ENCODE assay signal across 24 cellular contexts in the genomic region with DNA sequence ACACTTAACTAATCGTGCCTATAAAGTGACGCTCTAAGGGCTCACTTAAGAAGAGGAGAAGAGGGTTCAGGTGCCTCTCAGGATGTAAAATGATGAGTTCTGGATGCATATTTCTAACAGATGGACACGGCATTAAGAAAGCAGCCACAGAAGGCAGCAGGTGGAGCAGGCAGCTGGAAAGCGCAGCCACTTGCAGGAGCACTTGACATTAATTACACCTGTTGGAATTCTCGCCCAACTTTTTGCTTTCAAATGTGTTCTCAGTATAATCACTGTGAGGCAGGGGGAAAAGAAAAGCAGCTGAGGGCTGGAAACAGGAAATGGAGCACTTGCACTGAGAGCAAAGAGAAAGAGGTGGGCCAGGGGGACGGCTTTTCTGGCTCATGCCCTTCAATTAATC.
DNase-seq lines count a peak whose midpoint lies in the region; ATAC-seq and TF ChIP-seq lines count a peak whose summit lies in the region.
"Had no signal": no experiment of that assay in that cellular context is flagged by ENCODE, and none has a peak within 500 bp of the region (broad histone marks: within the 10 kb centered on the region; RNA-seq: fewer than 3 reads in every experiment).

No MANE protein-coding gene starts in this region.

- CTCF ChIA-PET in T-cell (lab: Charles Lee) = no interaction called here

- H3K9me3 Mint-ChIP-seq in endothelial cell (ENCODE audit: unreplicated experiment) = no peaks in the 10 kb centered on the region
- H3K9me3 Mint-ChIP-seq in T-cell = peaks cover 0 to 7% (median 4%) of the 10 kb centered on the region in 3 donors
- H3K9me3 Mint-ChIP-seq: activated naive CD4-positive, alpha-beta T cell treated with anti-CD3 and anti-CD28 coated beads, Interleukin-2, amount 10 ng/mL, durations not matched to agents 7 days and 5 days; CD8-positive, alpha-beta T cell; stimulated activated naive CD8-positive, alpha-beta T cell treated with anti-CD3 and anti-CD28 coated beads, Interleukin-15, Interleukin-2, amounts not matched to agents 100 ng/mL and 50 ng/mL, for 24 hours had no signal

- no peak for TF ChIP-seq CTCF in endothelial cell (IDR thresholded peaks at IDR 0.05; ENCODE audit: unreplicated experiment)

- H3K4me3 Mint-ChIP-seq in endothelial cell (ENCODE audit: unreplicated experiment) (no peak overlapping the region), T-cell (no peak overlapping the region)
- H3K4me3 Mint-ChIP-seq: activated naive CD4-positive, alpha-beta T cell treated with anti-CD3 and anti-CD28 coated beads, Interleukin-2, amount 10 ng/mL, durations not matched to agents 7 days and 5 days; CD8-positive, alpha-beta T cell; natural killer cell; stimulated activated naive CD8-positive, alpha-beta T cell treated with anti-CD3 and anti-CD28 coated beads, Interleukin-15, Interleukin-2, amounts not matched to agents 100 ng/mL and 50 ng/mL, for 24 hours had no signal

- H3K27ac Mint-ChIP-seq in endothelial cell (ENCODE audit: unreplicated experiment) (no peak overlapping the region), T-cell (no peak overlapping the region)
- H3K27ac Mint-ChIP-seq: activated naive CD4-positive, alpha-beta T cell treated with anti-CD3 and anti-CD28 coated beads, Interleukin-2, amount 10 ng/mL, durations not matched to agents 7 days and 5 days; CD8-positive, alpha-beta T cell; natural killer cell; stimulated activated naive CD8-positive, alpha-beta T cell treated with anti-CD3 and anti-CD28 coated beads, Interleukin-15, Interleukin-2, amounts not matched to agents 100 ng/mL and 50 ng/mL, for 24 hours had no signal

- ATAC-seq in T-cell (replicated peaks in 1 of 4) = no peak
- ATAC-seq: CD8-positive, alpha-beta T cell; HepG2; left colon; natural killer cell had no signal

- DNase-seq in DMS79 (lab: John Stamatoyannopoulos, UW) = peak; percentile 99
- peak; percentile 93 to 95 for DNase-seq in NCI-H187 (lab: John Stamatoyannopoulos, UW)
- peak; percentile 43 for DNase-seq in NCI-H2227 treated with DMSO at 0.1 percent for 48 hours (lab: John Stamatoyannopoulos, UW)
- peak; percentile 35 for DNase-seq in cerebellar cortex (ENCODE audit: low spot score)
- DNase-seq in endothelial cell (ENCODE audit: low spot score) = no peak
- DNase-seq in T-cell = no peak
- DNase-seq in inferior parietal cortex (ENCODE audit: extremely low spot score) = no peak
- DNase-seq in stimulated activated naive CD4-positive, alpha-beta T cell treated with Interleukin-2 at 50 U/mL for 16 hours (lab: John Stamatoyannopoulos, UW) = no peak
- DNase-seq: activated CD4-positive, CD25-positive, alpha-beta regulatory T cell; activated naive CD4-positive, alpha-beta T cell treated with anti-CD3 and anti-CD28 coated beads, Interleukin-2, amount 10 ng/mL, durations not matched to agents 7 days and 5 days; activated T-cell treated with anti-CD3 and anti-CD28 coated beads, Interleukin-2, amount 50 U/mL, for 48 hours; anterior cingulate cortex; CD8-positive, alpha-beta T cell; central memory CD4-positive, alpha-beta T cell; effector CD4-positive, alpha-beta T cell; glutamatergic neuron; left colon; natural killer cell; NCI-H446 treated with DMSO at 0.1 percent for 48 hours; SJCRH30; stimulated activated CD4-positive, alpha-beta T cell treated with anti-CD3 and anti-CD28 coated beads, Interleukin-1b, Interleukin-23, amount 100 ng/mL, for 48 hours; transverse colon had no signal

- H3K36me3 Mint-ChIP-seq in endothelial cell (ENCODE audit: low read depth, unreplicated experiment) = no peaks in the 10 kb centered on the region
- H3K36me3 Mint-ChIP-seq in T-cell = no peaks in the 10 kb centered on the region
- H3K36me3 Mint-ChIP-seq: activated naive CD4-positive, alpha-beta T cell treated with anti-CD3 and anti-CD28 coated beads, Interleukin-2, amount 10 ng/mL, durations not matched to agents 7 days and 5 days; CD8-positive, alpha-beta T cell; natural killer cell had no signal

- POLR2A ChIA-PET in T-cell (lab: Charles Lee) = no interaction called here

- peaks cover 7% of the 10 kb centered on the region for H3K4me1 Mint-ChIP-seq in endothelial cell (ENCODE audit: unreplicated experiment)
- H3K4me1 Mint-ChIP-seq in T-cell = no peaks in the 10 kb centered on the region
- H3K4me1 Mint-ChIP-seq: activated naive CD4-positive, alpha-beta T cell treated with anti-CD3 and anti-CD28 coated beads, Interleukin-2, amount 10 ng/mL, durations not matched to agents 7 days and 5 days; natural killer cell had no signal

- H3K27me3 Mint-ChIP-seq in endothelial cell (ENCODE audit: unreplicated experiment) (peaks cover 5% of the 10 kb centered on the region), T-cell (no peaks in the 10 kb centered on the region)
- H3K27me3 Mint-ChIP-seq: activated naive CD4-positive, alpha-beta T cell treated with anti-CD3 and anti-CD28 coated beads, Interleukin-2, amount 10 ng/mL, durations not matched to agents 7 days and 5 days; stimulated activated naive CD8-positive, alpha-beta T cell treated with anti-CD3 and anti-CD28 coated beads, Interleukin-15, Interleukin-2, amounts not matched to agents 100 ng/mL and 50 ng/mL, for 24 hours had no signal

Comparison
In these comparisons a context has a peak if more than half of its experiments do, and no peak if none do; other contexts are left out.
1. DNase-seq: peak in DMS79 (single experiment), NCI-H187 (2 of 2), NCI-H2227 treated with DMSO at 0.1 percent for 48 hours (single experiment) and cerebellar cortex (single experiment); none in endothelial cell (single experiment), T-cell (0 of 34), inferior parietal cortex (single experiment) and stimulated activated naive CD4-positive, alpha-beta T cell treated with Interleukin-2 at 50 U/mL for 16 hours (single experiment).